Comparison of ENCODE assay signal across 1 cellular context in the genomic region with DNA sequence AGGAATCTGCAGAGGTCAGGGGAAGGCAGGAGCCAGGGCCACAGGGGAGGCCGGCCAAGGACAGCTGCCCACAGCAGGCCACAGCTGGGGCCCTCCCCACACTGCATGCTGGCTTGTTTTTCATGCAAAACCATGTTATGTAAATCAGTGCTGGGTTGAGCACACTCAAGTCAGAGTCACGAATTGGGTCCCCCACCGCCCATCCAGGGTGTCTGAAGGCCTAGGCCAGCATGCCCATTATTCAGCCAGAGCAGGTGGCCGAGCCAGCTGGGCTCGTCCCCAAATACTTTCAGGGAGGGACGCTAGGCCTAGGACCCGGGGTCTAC.
A peak's percentile ranks its signal among the peaks of the same experiment; 100 is the strongest.
TF ChIP-seq lines count a peak whose summit lies in the region.

No MANE protein-coding gene starts in this region.

TF ChIP-seq in HepG2, 621 proteins besides CTCF, POLR2A, EP300 and RAD21 (continued from another document):
- TF ChIP-seq ZNF12 (CRISPR knock-in tag; IDR thresholded peaks at IDR 0.05) (no peak), KAT2B (IDR thresholded peaks at IDR 0.05; ENCODE audit: borderline replicate concordance, low read depth, low read length) (no peak), ZNF274 (CRISPR knock-in tag; IDR thresholded peaks at IDR 0.05) (0 out of 2 replicates have a peak, but pooled peaks have one; percentile 22), ZNF737 (CRISPR knock-in tag; IDR thresholded peaks at IDR 0.05; ENCODE audit: borderline replicate concordance) (no peak), RXRA (CRISPR knock-in tag; IDR thresholded peaks at IDR 0.05) (0 out of 2 replicates have a peak, but pooled peaks have one; percentile 25), ZNF839 (CRISPR knock-in tag; IDR thresholded peaks at IDR 0.05; ENCODE audit: borderline replicate concordance) (no peak), SMAD1 (CRISPR knock-in tag; IDR thresholded peaks at IDR 0.05; ENCODE audit: borderline replicate concordance, low read depth) (no peak), GPBP1L1 (CRISPR knock-in tag; IDR thresholded peaks at IDR 0.05) (no peak)
- TF ChIP-seq, protein P1, sequence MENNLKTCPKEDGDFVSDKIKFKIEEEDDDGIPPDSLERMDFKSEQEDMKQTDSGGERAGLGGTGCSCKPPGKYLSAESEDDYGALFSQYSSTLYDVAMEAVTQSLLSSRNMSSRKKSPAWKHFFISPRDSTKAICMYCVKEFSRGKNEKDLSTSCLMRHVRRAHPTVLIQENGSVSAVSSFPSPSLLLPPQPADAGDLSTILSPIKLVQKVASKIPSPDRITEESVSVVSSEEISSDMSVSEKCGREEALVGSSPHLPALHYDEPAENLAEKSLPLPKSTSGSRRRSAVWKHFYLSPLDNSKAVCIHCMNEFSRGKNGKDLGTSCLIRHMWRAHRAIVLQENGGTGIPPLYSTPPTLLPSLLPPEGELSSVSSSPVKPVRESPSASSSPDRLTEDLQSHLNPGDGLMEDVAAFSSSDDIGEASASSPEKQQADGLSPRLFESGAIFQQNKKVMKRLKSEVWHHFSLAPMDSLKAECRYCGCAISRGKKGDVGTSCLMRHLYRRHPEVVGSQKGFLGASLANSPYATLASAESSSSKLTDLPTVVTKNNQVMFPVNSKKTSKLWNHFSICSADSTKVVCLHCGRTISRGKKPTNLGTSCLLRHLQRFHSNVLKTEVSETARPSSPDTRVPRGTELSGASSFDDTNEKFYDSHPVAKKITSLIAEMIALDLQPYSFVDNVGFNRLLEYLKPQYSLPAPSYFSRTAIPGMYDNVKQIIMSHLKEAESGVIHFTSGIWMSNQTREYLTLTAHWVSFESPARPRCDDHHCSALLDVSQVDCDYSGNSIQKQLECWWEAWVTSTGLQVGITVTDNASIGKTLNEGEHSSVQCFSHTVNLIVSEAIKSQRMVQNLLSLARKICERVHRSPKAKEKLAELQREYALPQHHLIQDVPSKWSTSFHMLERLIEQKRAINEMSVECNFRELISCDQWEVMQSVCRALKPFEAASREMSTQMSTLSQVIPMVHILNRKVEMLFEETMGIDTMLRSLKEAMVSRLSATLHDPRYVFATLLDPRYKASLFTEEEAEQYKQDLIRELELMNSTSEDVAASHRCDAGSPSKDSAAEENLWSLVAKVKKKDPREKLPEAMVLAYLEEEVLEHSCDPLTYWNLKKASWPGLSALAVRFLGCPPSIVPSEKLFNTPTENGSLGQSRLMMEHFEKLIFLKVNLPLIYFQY (CRISPR knock-in tag; IDR thresholded peaks at IDR 0.05; ENCODE audit: borderline replicate concordance), result no peak
- TF ChIP-seq, protein P2, sequence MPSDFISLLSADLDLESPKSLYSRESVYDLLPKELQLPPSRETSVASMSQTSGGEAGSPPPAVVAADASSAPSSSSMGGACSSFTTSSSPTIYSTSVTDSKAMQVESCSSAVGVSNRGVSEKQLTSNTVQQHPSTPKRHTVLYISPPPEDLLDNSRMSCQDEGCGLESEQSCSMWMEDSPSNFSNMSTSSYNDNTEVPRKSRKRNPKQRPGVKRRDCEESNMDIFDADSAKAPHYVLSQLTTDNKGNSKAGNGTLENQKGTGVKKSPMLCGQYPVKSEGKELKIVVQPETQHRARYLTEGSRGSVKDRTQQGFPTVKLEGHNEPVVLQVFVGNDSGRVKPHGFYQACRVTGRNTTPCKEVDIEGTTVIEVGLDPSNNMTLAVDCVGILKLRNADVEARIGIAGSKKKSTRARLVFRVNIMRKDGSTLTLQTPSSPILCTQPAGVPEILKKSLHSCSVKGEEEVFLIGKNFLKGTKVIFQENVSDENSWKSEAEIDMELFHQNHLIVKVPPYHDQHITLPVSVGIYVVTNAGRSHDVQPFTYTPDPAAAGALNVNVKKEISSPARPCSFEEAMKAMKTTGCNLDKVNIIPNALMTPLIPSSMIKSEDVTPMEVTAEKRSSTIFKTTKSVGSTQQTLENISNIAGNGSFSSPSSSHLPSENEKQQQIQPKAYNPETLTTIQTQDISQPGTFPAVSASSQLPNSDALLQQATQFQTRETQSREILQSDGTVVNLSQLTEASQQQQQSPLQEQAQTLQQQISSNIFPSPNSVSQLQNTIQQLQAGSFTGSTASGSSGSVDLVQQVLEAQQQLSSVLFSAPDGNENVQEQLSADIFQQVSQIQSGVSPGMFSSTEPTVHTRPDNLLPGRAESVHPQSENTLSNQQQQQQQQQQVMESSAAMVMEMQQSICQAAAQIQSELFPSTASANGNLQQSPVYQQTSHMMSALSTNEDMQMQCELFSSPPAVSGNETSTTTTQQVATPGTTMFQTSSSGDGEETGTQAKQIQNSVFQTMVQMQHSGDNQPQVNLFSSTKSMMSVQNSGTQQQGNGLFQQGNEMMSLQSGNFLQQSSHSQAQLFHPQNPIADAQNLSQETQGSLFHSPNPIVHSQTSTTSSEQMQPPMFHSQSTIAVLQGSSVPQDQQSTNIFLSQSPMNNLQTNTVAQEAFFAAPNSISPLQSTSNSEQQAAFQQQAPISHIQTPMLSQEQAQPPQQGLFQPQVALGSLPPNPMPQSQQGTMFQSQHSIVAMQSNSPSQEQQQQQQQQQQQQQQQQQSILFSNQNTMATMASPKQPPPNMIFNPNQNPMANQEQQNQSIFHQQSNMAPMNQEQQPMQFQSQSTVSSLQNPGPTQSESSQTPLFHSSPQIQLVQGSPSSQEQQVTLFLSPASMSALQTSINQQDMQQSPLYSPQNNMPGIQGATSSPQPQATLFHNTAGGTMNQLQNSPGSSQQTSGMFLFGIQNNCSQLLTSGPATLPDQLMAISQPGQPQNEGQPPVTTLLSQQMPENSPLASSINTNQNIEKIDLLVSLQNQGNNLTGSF (CRISPR knock-in tag; IDR thresholded peaks at IDR 0.05), result no peak
